8 cellular contexts compared by ENCODE assay signal in genomic region chr15:34101366-34102174, GRCh38. TPM values are rescaled to one million over a fixed set of nuclear protein-coding genes. Genes with fewer than 3 reads are reported as not detected.
DNase-seq lines count a peak whose midpoint lies in the region; ATAC-seq and TF ChIP-seq lines count a peak whose summit lies in the region.

Gene EMC7 (minus strand): TSS chr15:34101862. CDS start chr15:34101839, 23 bp downstream.
Gene PGBD4 (plus strand): TSS chr15:34102083. CDS start chr15:34102532, 449 bp downstream.

- peaks cover 4 to 10% (median 9%) of the 10 kb centered on the region in 3 donors for H3K27me3 Mint-ChIP-seq in immature natural killer cell (ENCODE audit: low read depth in 3 of 3)

- peak; percentile 99 for DNase-seq in AG09319 (ENCODE audit: extremely low read depth, low read depth)
- DNase-seq in NCI-H345 (lab: John Stamatoyannopoulos, UW), result peak; percentile 95
- peak; percentile 97 to 98 (median 98) for DNase-seq in activated CD4-positive, CD25-positive, alpha-beta regulatory T cell (lab: John Stamatoyannopoulos, UW)
- peak; percentile 99 for DNase-seq in central memory CD4-positive, alpha-beta T cell
- DNase-seq in immature natural killer cell, result peak; percentile 98 to 99 (median 98)
- peak; percentile 90 for DNase-seq in smooth muscle cell (lab: John Stamatoyannopoulos, UW; ENCODE audit: unreplicated experiment)

- peaks cover 36 to 59% of the 10 kb centered on the region in 2 donors for H3K4me1 Mint-ChIP-seq in immature natural killer cell

- ATAC-seq in GM19025 (IDR thresholded peaks at IDR 0.05; ENCODE audit: low read depth, unreplicated experiment), result peak; percentile 99
- ATAC-seq in HG03280 (IDR thresholded peaks at IDR 0.05; ENCODE audit: unreplicated experiment), result peak; percentile 99

- peak within 1 kb of the TSS; percentile 95 to 99 (median 97) for H3K4me3 Mint-ChIP-seq in immature natural killer cell

- WGBS in smooth muscle cell (ENCODE audit: low lambda C conversion rate), result 2% methylated on average over 48 of the region's 48 CpGs

- H3K36me3 ChIP-seq in smooth muscle cell (ENCODE audit: low read depth), result no peaks in the 10 kb centered on the region

- H3K9me3 ChIP-seq in smooth muscle cell (replicated peaks; ENCODE audit: low read depth), result no peaks in the 10 kb centered on the region

- H3K36me3 Mint-ChIP-seq in immature natural killer cell, result peaks cover 5 to 12% (median 8%) of the 10 kb centered on the region in 3 donors

- peaks cover 10% of the 10 kb centered on the region for H3K4me1 ChIP-seq in smooth muscle cell (ENCODE audit: low read depth)

- H3K9ac ChIP-seq in smooth muscle cell (ENCODE audit: low read depth), result peak within 1 kb of the TSS; percentile 88

- H3K27me3 ChIP-seq in smooth muscle cell (ENCODE audit: low read depth), result no peaks in the 10 kb centered on the region

- peak within 1 kb of the TSS; percentile 96 to 99 (median 98) for H3K27ac Mint-ChIP-seq in immature natural killer cell

- H3F3A ChIP-seq in smooth muscle cell (ENCODE audit: low read depth), result no peaks in the 10 kb centered on the region

- H3K4me3 ChIP-seq in smooth muscle cell, result peak within 1 kb of the TSS; percentile 83

- peaks cover under 1% of the 10 kb centered on the region for H4K20me1 ChIP-seq in smooth muscle cell (ENCODE audit: low read depth)

- H3K79me2 ChIP-seq in smooth muscle cell (ENCODE audit: low read depth), result peaks cover 45% of the 10 kb centered on the region

- TF ChIP-seq CTCF in AG09319 (IDR thresholded peaks at IDR 0.05; ENCODE audit: low read depth, low read length), result no peak
- TF ChIP-seq CTCF in smooth muscle cell (IDR thresholded peaks at IDR 0.05; ENCODE audit: borderline replicate concordance, insufficient read depth, poor library complexity, severe bottlenecking), result no peak

- peak within 1 kb of the TSS; percentile 89 for H3K27ac ChIP-seq in smooth muscle cell (ENCODE audit: low read depth)

- peaks cover 0 to 7% (median 0%) of the 10 kb centered on the region in 6 donors for H3K9me3 Mint-ChIP-seq in immature natural killer cell

- peak within 1 kb of the TSS; percentile 87 for H3K4me2 ChIP-seq in smooth muscle cell

- H2AFZ ChIP-seq in smooth muscle cell (ENCODE audit: low read depth), result peak within 1 kb of the TSS; percentile 91

RNA-seq across cellular contexts. Expression of gene EMC7, which starts in this region (rescaled TPM):
- 100 to 1,000 TPM; 132 to 209 (median 169) TPM for polyA plus RNA-seq in immature natural killer cell
- total RNA-seq in smooth muscle cell, result 60.6 and 84.2 TPM in 2 replicates
- 201 and 218 TPM in 2 replicates for polyA plus RNA-seq in smooth muscle cell

RNA-seq across cellular contexts. Expression of gene PGBD4, which starts in this region (rescaled TPM):
- polyA plus RNA-seq in immature natural killer cell (under 1 TPM; 0.53 to 0.90 (median 0.87) TPM), smooth muscle cell (0.20 and 0.62 TPM in 2 replicates)
- 0.81 and 1.3 TPM in 2 replicates for total RNA-seq in smooth muscle cell

Comparison
In these comparisons a context has a peak if more than half of its experiments do, and no peak if none do; other contexts are left out.
1. Peak in every context shown above with its lines: DNase-seq, ATAC-seq, H3K4me3 ChIP-seq and H3K27ac ChIP-seq.